In genomic region chr22:23278883-23279675, GRCh38 we compare ENCODE assay signal across 8 cellular contexts.
A peak's percentile ranks its signal among the peaks of the same experiment; 100 is the strongest.
DNase-seq lines count a peak whose midpoint lies in the region; ATAC-seq and TF ChIP-seq lines count a peak whose summit lies in the region.

No MANE protein-coding gene starts in this region.

- H3K36me3 ChIP-seq in tibial artery, result peaks cover 16 to 59% (median 58%) of the 10 kb centered on the region in 3 donors

- peak; percentile 18 for DNase-seq in activated CD8-positive, alpha-beta memory T cell treated with anti-CD3 and anti-CD28 coated beads, Interleukin-2, amount 50 U/mL, for 1 hour (ENCODE audit: extremely low read depth)
- no peak for DNase-seq in activated CD8-positive, alpha-beta memory T cell treated with anti-CD3 and anti-CD28 coated beads, Interleukin-2, amount 50 U/mL, for 4 hours
- no peak for DNase-seq in activated naive CD8-positive, alpha-beta T cell treated with anti-CD3 and anti-CD28 coated beads, Interleukin-2, amount 10 ng/mL, durations not matched to agents 7 days and 5 days
- DNase-seq in immature natural killer cell, result peak; percentile 83 to 86 (median 85)
- peak in 1 of 2 donors; percentile 34 for DNase-seq in tibial artery
- no peak for DNase-seq in mesothelial cell of epicardium (ENCODE audit: low spot score in 2 of 2, unreplicated experiment in 2 of 2)
- DNase-seq in hepatic stellate cell (ENCODE audit: low spot score), result no peak

- no peaks in the 10 kb centered on the region for H3K9me3 Mint-ChIP-seq in activated naive CD8-positive, alpha-beta T cell treated with anti-CD3 and anti-CD28 coated beads, Interleukin-2, amount 10 ng/mL, durations not matched to agents 7 days and 5 days
- H3K9me3 Mint-ChIP-seq in immature natural killer cell, result no peaks in the 10 kb centered on the region
- no peaks in the 10 kb centered on the region for H3K9me3 Mint-ChIP-seq in mesothelial cell of epicardium

- no peak for TF ChIP-seq CTCF in tibial artery (IDR thresholded peaks at IDR 0.05)
- TF ChIP-seq CTCF in mesothelial cell of epicardium (IDR thresholded peaks at IDR 0.05; ENCODE audit: unreplicated experiment), result no peak

- intact Hi-C loops in tibial artery (cut with DNase I; ENCODE audit: low total_unique reads), result no loop called here

- H3K27me3 Mint-ChIP-seq in activated naive CD8-positive, alpha-beta T cell treated with anti-CD3 and anti-CD28 coated beads, Interleukin-2, amount 10 ng/mL, durations not matched to agents 7 days and 5 days, result no peaks in the 10 kb centered on the region
- H3K27me3 Mint-ChIP-seq in immature natural killer cell (ENCODE audit: low read depth in 3 of 3) (peaks cover 3 to 20% (median 13%) of the 10 kb centered on the region in 3 donors), mesothelial cell of epicardium (ENCODE audit: low read depth) (no peaks in the 10 kb centered on the region)

- H3K36me3 Mint-ChIP-seq in activated naive CD8-positive, alpha-beta T cell treated with anti-CD3 and anti-CD28 coated beads, Interleukin-2, amount 10 ng/mL, durations not matched to agents 7 days and 5 days, result peaks cover 1% of the 10 kb centered on the region
- H3K36me3 Mint-ChIP-seq in immature natural killer cell (peaks cover 0 to 7% (median 0%) of the 10 kb centered on the region in 3 donors), mesothelial cell of epicardium (peaks cover 9% of the 10 kb centered on the region)

- H3K4me1 Mint-ChIP-seq in activated naive CD8-positive, alpha-beta T cell treated with anti-CD3 and anti-CD28 coated beads, Interleukin-2, amount 10 ng/mL, durations not matched to agents 7 days and 5 days, result peaks cover 6% of the 10 kb centered on the region
- H3K4me1 Mint-ChIP-seq in immature natural killer cell (peaks cover 50 to 56% of the 10 kb centered on the region in 2 donors), mesothelial cell of epicardium (no peaks in the 10 kb centered on the region)

- peak; percentile 27 for ATAC-seq in activated naive CD8-positive, alpha-beta T cell treated with anti-CD3 and anti-CD28 coated beads, Interleukin-2, amount 10 ng/mL, durations not matched to agents 7 days and 5 days (ENCODE audit: low read depth)
- no peak for ATAC-seq in GM21381 (IDR thresholded peaks at IDR 0.05; ENCODE audit: unreplicated experiment)

- no peaks in the 10 kb centered on the region for H3K9me3 ChIP-seq in tibial artery

- peak overlapping the region; percentile 88 to 91 for H3K27ac ChIP-seq in tibial artery

- H3K27ac Mint-ChIP-seq in activated naive CD8-positive, alpha-beta T cell treated with anti-CD3 and anti-CD28 coated beads, Interleukin-2, amount 10 ng/mL, durations not matched to agents 7 days and 5 days, result no peak overlapping the region
- H3K27ac Mint-ChIP-seq in immature natural killer cell (peak overlapping the region; percentile 94 to 99 (median 98)), mesothelial cell of epicardium (no peak overlapping the region)

- no peaks in the 10 kb centered on the region for H3K27me3 ChIP-seq in tibial artery

- H3K4me3 ChIP-seq in tibial artery, result no peak overlapping the region

- H3K4me1 ChIP-seq in tibial artery, result peaks cover 3 to 61% (median 48%) of the 10 kb centered on the region in 4 donors

- POLR2A ChIA-PET in activated naive CD8-positive, alpha-beta T cell treated with anti-CD3 and anti-CD28 coated beads, Interleukin-2, amount 10 ng/mL, durations not matched to agents 7 days and 5 days (lab: Charles Lee), result no interaction called here

- no peak overlapping the region for H3K4me3 Mint-ChIP-seq in activated naive CD8-positive, alpha-beta T cell treated with anti-CD3 and anti-CD28 coated beads, Interleukin-2, amount 10 ng/mL, durations not matched to agents 7 days and 5 days
- peak overlapping the region; percentile 44 to 75 (median 70) for H3K4me3 Mint-ChIP-seq in immature natural killer cell
- H3K4me3 Mint-ChIP-seq in mesothelial cell of epicardium, result no peak overlapping the region

Comparison
In these comparisons a context has a peak if more than half of its experiments do, and no peak if none do; other contexts are left out.
1. DNase-seq: peak in activated CD8-positive, alpha-beta memory T cell treated with anti-CD3 and anti-CD28 coated beads, Interleukin-2, amount 50 U/mL, for 1 hour (single experiment) and immature natural killer cell (3 of 3); none in activated CD8-positive, alpha-beta memory T cell treated with anti-CD3 and anti-CD28 coated beads, Interleukin-2, amount 50 U/mL, for 4 hours (single experiment), activated naive CD8-positive, alpha-beta T cell treated with anti-CD3 and anti-CD28 coated beads, Interleukin-2, amount 10 ng/mL, durations not matched to agents 7 days and 5 days (single experiment), mesothelial cell of epicardium (0 of 2) and hepatic stellate cell (single experiment).
2. H3K27ac Mint-ChIP-seq: peak in immature natural killer cell (6 of 6); none in activated naive CD8-positive, alpha-beta T cell treated with anti-CD3 and anti-CD28 coated beads, Interleukin-2, amount 10 ng/mL, durations not matched to agents 7 days and 5 days (single experiment) and mesothelial cell of epicardium (single experiment).
3. H3K4me3 Mint-ChIP-seq: peak in immature natural killer cell (5 of 5); none in activated naive CD8-positive, alpha-beta T cell treated with anti-CD3 and anti-CD28 coated beads, Interleukin-2, amount 10 ng/mL, durations not matched to agents 7 days and 5 days (single experiment) and mesothelial cell of epicardium (single experiment).